11 cellular contexts compared by ENCODE assay signal in genomic region chr6:11241793-11242201, GRCh38. TPM values are rescaled to one million over a fixed set of nuclear protein-coding genes. Genes with fewer than 3 reads are reported as not detected.
A peak's percentile ranks its signal among the peaks of the same experiment; 100 is the strongest.
DNase-seq lines count a peak whose midpoint lies in the region; ATAC-seq and TF ChIP-seq lines count a peak whose summit lies in the region.
"Had no signal": no experiment of that assay in that cellular context is flagged by ENCODE, and none has a peak within 500 bp of the region (broad histone marks: within the 10 kb centered on the region; RNA-seq: fewer than 3 reads in every experiment).

No MANE protein-coding gene starts in this region.

- H3K36me3 ChIP-seq in spleen: peaks cover 0 to 50% (median 4%) of the 10 kb centered on the region in 6 donors
- no peaks in the 10 kb centered on the region for H3K36me3 ChIP-seq in PC-3 (ENCODE audit: low read depth, low read length)
- H3K36me3 ChIP-seq: SJSA1 had no signal

- TF ChIP-seq POLR2A in spleen (IDR thresholded peaks at IDR 0.05): no peak

- POLR2A ChIA-PET in PC-3 (lab: Charles Lee; ENCODE audit: unreplicated experiment): no interaction called here

- H2AFZ ChIP-seq in PC-3 (ENCODE audit: low read length): no peak overlapping the region

- no peak overlapping the region for H3K9ac ChIP-seq in PC-3 (ENCODE audit: low read length)

- peak; percentile 45 for TF ChIP-seq CTCF in HFF-Myc (IDR thresholded peaks at IDR 0.05; ENCODE audit: low read depth, low read length, missing control alignments)
- peak; percentile 38 for TF ChIP-seq CTCF in epithelial cell of esophagus (IDR thresholded peaks at IDR 0.05; ENCODE audit: insufficient read depth, low read depth, low read length, missing control alignments)
- peak in 7 of 11 experiments; percentile 13 to 53 (median 35) for TF ChIP-seq CTCF in spleen (IDR thresholded peaks at IDR 0.05 in 8 of 11, conservative IDR thresholded peaks at IDR 0.05 in 3 of 11)
- TF ChIP-seq CTCF in PC-3 (conservative IDR thresholded peaks at IDR 0.05; ENCODE audit: low read depth, low read length): no peak

- H3K79me2 ChIP-seq in PC-3 (ENCODE audit: low read length): no peaks in the 10 kb centered on the region

- H3K27me3 ChIP-seq in spleen (replicated peaks in 1 of 7) (peaks cover 0 to 6% (median 0%) of the 10 kb centered on the region in 7 donors), PC-3 (ENCODE audit: low read length) (no peaks in the 10 kb centered on the region)
- H3K27me3 ChIP-seq: SJSA1 had no signal

- ATAC-seq in left lobe of liver (peak; percentile 97), GM18867 (IDR thresholded peaks at IDR 0.05; ENCODE audit: unreplicated experiment) (no peak), PC-3 (no peak)

- no peak for DNase-seq in HFF-Myc (ENCODE audit: extremely low read depth, low read depth)
- no peak for DNase-seq in epithelial cell of esophagus (ENCODE audit: low read depth)
- peak; percentile 79 for DNase-seq in left lobe of liver (ENCODE audit: low spot score)
- peak; percentile 75 for DNase-seq in spleen
- no peak for DNase-seq in NCI-H774 (lab: John Stamatoyannopoulos, UW)
- DNase-seq in SK-N-DZ (ENCODE audit: low spot score): no peak
- DNase-seq in PC-3: no peak
- DNase-seq: NCI-H1048; stimulated activated naive CD4-positive, alpha-beta T cell treated with Interleukin-2 at 50 U/mL for 16 hours had no signal

- 71 to 91% (median 84%) methylated on average over 17 of the region's 17 CpGs for WGBS in spleen, 5 donors

- H3K9me2 ChIP-seq in PC-3 (replicated peaks; ENCODE audit: low read length): no peaks in the 10 kb centered on the region

- H3F3A ChIP-seq in PC-3 (ENCODE audit: low read length, unreplicated experiment): no peaks in the 10 kb centered on the region

- CTCF ChIA-PET in PC-3 (lab: Charles Lee): no interaction called here

- intact Hi-C loops in spleen (cut with DNase I; ENCODE audit: low total_unique reads) (no loop called here), PC-3 (cut with micrococcal nuclease) (no loop called here)

- H3K9me3 ChIP-seq in spleen (no peaks in the 10 kb centered on the region), PC-3 (ENCODE audit: low read length) (no peaks in the 10 kb centered on the region)
- H3K9me3 ChIP-seq: SJSA1 had no signal

- no peak overlapping the region for H3K4me3 ChIP-seq in HFF-Myc (replicated peaks; ENCODE audit: low read depth, low read length)
- H3K4me3 ChIP-seq in epithelial cell of esophagus (ENCODE audit: low read length): no peak overlapping the region
- H3K4me3 ChIP-seq in spleen: no peak overlapping the region
- no peak overlapping the region for H3K4me3 ChIP-seq in PC-3 (ENCODE audit: low read length)
- H3K4me3 ChIP-seq: SJSA1 had no signal

- BruUV-seq in PC-3 (replicated peaks; lab: Mats Ljungman, UMichigan): no TSS peak

- no peak overlapping the region for H3K27ac ChIP-seq in spleen
- H3K27ac ChIP-seq in PC-3 (ENCODE audit: low read length): no peak overlapping the region
- H3K27ac ChIP-seq: SJSA1 had no signal

- H4K20me1 ChIP-seq in PC-3 (ENCODE audit: low read length): no peaks in the 10 kb centered on the region

- H3K4me2 ChIP-seq in PC-3 (ENCODE audit: low read length): no peak overlapping the region

- H3K4me1 ChIP-seq in spleen (peaks cover under 1 to 15% (median 5%) of the 10 kb centered on the region in 6 donors), PC-3 (ENCODE audit: insufficient read depth, low read length) (no peaks in the 10 kb centered on the region)

RNA-seq across cellular contexts. Expression of gene NEDD9, which starts 9.3 kb away (rescaled TPM):
- total RNA-seq in left lobe of liver (11.7 TPM), spleen (100 to 1,000 TPM in 6 of 7 donors, 10 to 100 TPM in 1; 94.1 to 208 (median 124) TPM), PC-3 (2014; rRNA removed) (12.1 and 13.9 TPM in 2 replicates)
- 10 to 100 TPM; 16.1 to 21.3 (median 18.2) TPM for polyA plus RNA-seq in spleen
- 0.14 and 0.31 TPM in 2 replicates for polyA plus RNA-seq in SK-N-DZ (2014; cell fraction: cytosol; rRNA removed)
- 0.13 and 0.14 TPM in 2 replicates for polyA plus RNA-seq in SK-N-DZ (2014; cell fraction: nucleus; rRNA removed)

Comparison
In these comparisons a context has a peak if more than half of its experiments do, and no peak if none do; other contexts are left out.
1. DNase-seq: peak in left lobe of liver (single experiment) and spleen (single experiment); none in HFF-Myc (single experiment), epithelial cell of esophagus (single experiment), NCI-H774 (single experiment), SK-N-DZ (single experiment) and PC-3 (single experiment).